Comparison of ENCODE assay signal across 18 cellular contexts in the genomic region with DNA sequence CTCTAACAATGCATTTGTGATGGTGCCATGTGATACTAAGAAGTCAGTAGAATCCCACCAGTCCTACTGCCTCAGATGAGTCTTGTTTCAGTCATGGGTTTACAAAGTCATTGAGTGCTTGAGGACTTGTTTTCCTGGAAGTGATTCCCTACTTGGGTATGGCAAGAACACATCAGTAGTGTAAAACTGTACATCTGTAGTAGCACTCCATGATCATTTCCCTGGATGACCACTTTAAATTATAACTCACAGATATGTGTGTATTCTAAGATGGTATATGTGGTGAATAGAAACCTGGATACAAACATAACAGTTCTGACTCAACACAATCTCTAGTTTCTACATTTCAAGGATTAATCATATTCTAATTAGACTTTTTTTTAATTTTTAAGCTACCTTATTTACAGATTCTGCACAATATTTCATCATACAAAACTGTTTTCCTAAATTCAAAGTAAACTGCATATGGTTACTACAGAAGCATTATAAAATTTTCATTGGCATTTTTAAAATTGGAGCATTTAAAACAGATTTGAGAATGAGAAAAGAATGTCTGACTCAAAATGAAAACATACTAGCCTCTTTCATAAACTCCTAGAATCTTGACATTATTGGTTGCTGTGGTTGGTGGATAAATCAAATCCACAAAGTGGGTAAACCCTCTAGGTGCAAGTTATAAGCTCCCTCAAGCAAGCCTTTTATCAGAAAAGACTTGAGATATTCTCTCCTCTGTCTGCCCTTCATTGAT. TPM values are rescaled to one million over a fixed set of nuclear protein-coding genes. Genes with fewer than 3 reads are reported as not detected.
DNase-seq lines count a peak whose midpoint lies in the region; ATAC-seq, FAIRE-seq and TF ChIP-seq lines count a peak whose summit lies in the region.
"Had no signal": no experiment of that assay in that cellular context is flagged by ENCODE, and none has a peak within 500 bp of the region (broad histone marks: within the 10 kb centered on the region; RNA-seq: fewer than 3 reads in every experiment).

No MANE protein-coding gene starts in this region.

- no peaks in the 10 kb centered on the region for H3K9me1 ChIP-seq in keratinocyte (ENCODE audit: control insufficient read depth, extremely low read depth, insufficient read depth, low read length)

- H3K9ac ChIP-seq in GM23248 (peak overlapping the region; percentile 51), keratinocyte (ENCODE audit: control insufficient read depth, extremely low read depth, insufficient read depth, low read length) (no peak overlapping the region)

- H2AFZ ChIP-seq in GM23248: no peak overlapping the region
- H2AFZ ChIP-seq in keratinocyte (ENCODE audit: control insufficient read depth, low read length): no peak overlapping the region

- H3F3A ChIP-seq in GM23248 (ENCODE audit: insufficient read depth): peaks cover 40% of the 10 kb centered on the region

- intact Hi-C loops in CD4-positive, alpha-beta T cell (cut with DNase I, micrococcal nuclease): no loop called here

- H3K36me3 ChIP-seq in GM23248 (ENCODE audit: low read depth) (peaks cover 22% of the 10 kb centered on the region), keratinocyte (ENCODE audit: control insufficient read depth in 2 of 2, extremely low read depth in 1 of 2, insufficient read depth in 2 of 2, low read length in 2 of 2) (peaks cover 0 to 4% of the 10 kb centered on the region in 2 experiments)
- H3K36me3 ChIP-seq: tibial nerve had no signal

- no peak for TF ChIP-seq CTCF in CD4-positive, alpha-beta T cell (IDR thresholded peaks at IDR 0.05)
- no peak for TF ChIP-seq CTCF in keratinocyte (optimal IDR thresholded peaks at IDR 0.05 in 1 of 3, IDR thresholded peaks at IDR 0.05 in 1 of 3, conservative IDR thresholded peaks at IDR 0.05 in 1 of 3; ENCODE audit: extremely low read depth in 1 of 3, insufficient read depth in 2 of 3, low read length in 3 of 3)

- POLR2A ChIA-PET in CD4-positive, alpha-beta T cell (lab: Charles Lee): no interaction called here

- H3K4me2 ChIP-seq in GM23248 (ENCODE audit: unreplicated experiment): peak overlapping the region; percentile 51
- H3K4me2 ChIP-seq in keratinocyte (ENCODE audit: control insufficient read depth, extremely low read depth, insufficient read depth, low read depth, low read length): no peak overlapping the region

- no peak for ATAC-seq in CD4-positive, alpha-beta T cell (ENCODE audit: poor library complexity)
- no peak for ATAC-seq in HG02610 (IDR thresholded peaks at IDR 0.05; ENCODE audit: unreplicated experiment)
- ATAC-seq: lower lobe of right lung had no signal

- peak overlapping the region; percentile 19 for H3K27ac Mint-ChIP-seq in CD4-positive, alpha-beta T cell
- H3K27ac Mint-ChIP-seq: nephron had no signal

- H3K36me3 Mint-ChIP-seq in CD4-positive, alpha-beta T cell (ENCODE audit: low read depth): peaks cover 13% of the 10 kb centered on the region

- H3K4me3 ChIP-seq in GM23248 (peak overlapping the region; percentile 19; the same call in 1 of the 2 replicates), keratinocyte (ENCODE audit: control insufficient read depth in 2 of 3, extremely low read depth in 1 of 3, insufficient read depth in 2 of 3, low read depth in 1 of 3, low read length in 3 of 3) (no peak overlapping the region)
- H3K4me3 ChIP-seq: esophagus squamous epithelium, lower lobe of right lung, tibial nerve had no signal

- in situ Hi-C loops in GM23248 (cut with MboI): no loop called here

- H3K27me3 ChIP-seq in CD4-positive, alpha-beta T cell (ENCODE audit: control insufficient read depth, insufficient read depth, low read length): no peaks in the 10 kb centered on the region
- H3K27me3 ChIP-seq in GM23248 (replicated peaks; ENCODE audit: insufficient read depth): no peaks in the 10 kb centered on the region
- H3K27me3 ChIP-seq in keratinocyte (ENCODE audit: control insufficient read depth, extremely low read depth, insufficient read depth, low read length): no peaks in the 10 kb centered on the region
- H3K27me3 ChIP-seq: esophagus squamous epithelium, tibial nerve had no signal

- CTCF ChIA-PET in CD4-positive, alpha-beta T cell (lab: Charles Lee): no interaction called here

- H3K9me3 ChIP-seq in CD4-positive, alpha-beta T cell (ENCODE audit: control insufficient read depth, low read length): no peaks in the 10 kb centered on the region
- H3K9me3 ChIP-seq in GM23248 (ENCODE audit: low read depth): no peaks in the 10 kb centered on the region
- H3K9me3 ChIP-seq in keratinocyte (ENCODE audit: control insufficient read depth, low read depth, low read length): no peaks in the 10 kb centered on the region
- H3K9me3 ChIP-seq: esophagus squamous epithelium, lower lobe of right lung, tibial nerve had no signal

- peaks cover 29% of the 10 kb centered on the region for H3K4me1 ChIP-seq in GM23248 (ENCODE audit: insufficient read depth)
- H3K4me1 ChIP-seq in keratinocyte (ENCODE audit: control insufficient read depth, extremely low read depth, insufficient read depth, low read length): peaks cover 23% of the 10 kb centered on the region

- H3K4me3 Mint-ChIP-seq in CD4-positive, alpha-beta T cell: no peak overlapping the region
- H3K4me3 Mint-ChIP-seq: CD4-positive, alpha-beta memory T cell; nephron had no signal

- dilution Hi-C loops in keratinocyte (cut with MboI; ENCODE audit: extremely low pct_ligation_motif_present, low sequenced_read_pairs): no loop called here

- no peak overlapping the region for H3K27ac ChIP-seq in CD4-positive, alpha-beta T cell (ENCODE audit: low read depth, low read length)
- peak overlapping the region; percentile 85 for H3K27ac ChIP-seq in GM23248
- H3K27ac ChIP-seq in keratinocyte (ENCODE audit: control insufficient read depth, insufficient read depth, low read length): peak overlapping the region; percentile 17
- H3K27ac ChIP-seq: esophagus squamous epithelium, lower lobe of right lung, tibial nerve had no signal

- no peak for DNase-seq in CD4-positive, alpha-beta T cell
- DNase-seq in GM23248 (peak; percentile 64), astrocyte of the hippocampus (ENCODE audit: low read depth, low spot score) (peak; percentile 55), keratinocyte (ENCODE audit: low read depth, low spot score) (no peak), NOMO-1 (lab: John Stamatoyannopoulos, UW; ENCODE audit: unreplicated experiment in 2 of 2) (no peak), NCI-H2081 (lab: John Stamatoyannopoulos, UW) (no peak)
- DNase-seq: amygdala; CD4-positive, alpha-beta memory T cell; cortex of kidney; esophagus squamous epithelium; lower lobe of right lung; NCI-H1092; retina had no signal

- FAIRE-seq in keratinocyte (lab: Jason Lieb, UNC): no peak
- FAIRE-seq: G401.6, TTC549 had no signal

- H3K79me2 ChIP-seq in GM23248 (ENCODE audit: insufficient read depth): no peaks in the 10 kb centered on the region
- H3K79me2 ChIP-seq in keratinocyte (ENCODE audit: control insufficient read depth, insufficient read depth, low read length): no peaks in the 10 kb centered on the region

- H3K4me1 Mint-ChIP-seq in CD4-positive, alpha-beta T cell (ENCODE audit: low read depth): peaks cover 38% of the 10 kb centered on the region

- H3K9me3 Mint-ChIP-seq in CD4-positive, alpha-beta T cell: no peaks in the 10 kb centered on the region
- H3K9me3 Mint-ChIP-seq: CD4-positive, alpha-beta memory T cell; nephron had no signal

- no peaks in the 10 kb centered on the region for H3K27me3 Mint-ChIP-seq in CD4-positive, alpha-beta T cell
- H3K27me3 Mint-ChIP-seq: CD4-positive, alpha-beta memory T cell had no signal

- no peaks in the 10 kb centered on the region for H3K9me2 ChIP-seq in GM23248 (ENCODE audit: insufficient read depth)

- 0 out of 2 replicates have a peak, but pooled peaks cover 4% of the 10 kb centered on the region for H4K20me1 ChIP-seq in GM23248 (ENCODE audit: insufficient read depth)
- no peaks in the 10 kb centered on the region for H4K20me1 ChIP-seq in keratinocyte (ENCODE audit: control insufficient read depth, extremely low read depth, insufficient read depth, low read length)

RNA-seq across cellular contexts. Expression of a gene that starts 6.8 kb away (rescaled TPM):
- 1 to 10 TPM; 7.8 to 7.9 TPM for total RNA-seq in CD4-positive, alpha-beta T cell
- 40.7 and 64.7 TPM in 2 replicates for total RNA-seq in GM23248 (2014; rRNA removed; shearing (Covaris generic))
- polyA plus RNA-seq in GM23248 (2016; fragmentation: Nextera tagmentation; extraction: Ambion mirVana) (88.0 and 99.2 TPM in 2 replicates), keratinocyte (48.9 to 91.8 TPM (median 56.8 TPM) in 3 replicates)
- 18.8 TPM for polyA plus RNA-seq in keratinocyte (2011; ENCODE audit: low read depth)
- 44.9 and 88.1 TPM in 2 replicates for polyA plus RNA-seq in keratinocyte (2011; cell fraction: cytosol; rRNA removed)
- 36.1 and 45.8 TPM in 2 replicates for polyA plus RNA-seq in keratinocyte (2011; cell fraction: nucleus; rRNA removed)
- 33.6 and 71.5 TPM in 2 replicates for polyA plus RNA-seq in keratinocyte (2012; ENCODE audit: low replicate concordance)
- 9.2 to 24.3 TPM (median 10.5 TPM) in 3 replicates for polyA minus RNA-seq in keratinocyte
- 22.8 TPM for polyA minus RNA-seq in keratinocyte (2011; cell fraction: cytosol; rRNA and poly(A)+ RNA removed)
- 6.2 and 14.7 TPM in 2 replicates for polyA minus RNA-seq in keratinocyte (2011; cell fraction: nucleus; rRNA and poly(A)+ RNA removed)

Comparison
In these comparisons a context has a peak if more than half of its experiments do, and no peak if none do; other contexts are left out.
1. DNase-seq: peak in GM23248 (single experiment) and astrocyte of the hippocampus (single experiment); none in CD4-positive, alpha-beta T cell (0 of 10), keratinocyte (single experiment), NOMO-1 (0 of 2) and NCI-H2081 (0 of 2).